ENCODE assay signal across 13 cellular contexts in the genomic region with DNA sequence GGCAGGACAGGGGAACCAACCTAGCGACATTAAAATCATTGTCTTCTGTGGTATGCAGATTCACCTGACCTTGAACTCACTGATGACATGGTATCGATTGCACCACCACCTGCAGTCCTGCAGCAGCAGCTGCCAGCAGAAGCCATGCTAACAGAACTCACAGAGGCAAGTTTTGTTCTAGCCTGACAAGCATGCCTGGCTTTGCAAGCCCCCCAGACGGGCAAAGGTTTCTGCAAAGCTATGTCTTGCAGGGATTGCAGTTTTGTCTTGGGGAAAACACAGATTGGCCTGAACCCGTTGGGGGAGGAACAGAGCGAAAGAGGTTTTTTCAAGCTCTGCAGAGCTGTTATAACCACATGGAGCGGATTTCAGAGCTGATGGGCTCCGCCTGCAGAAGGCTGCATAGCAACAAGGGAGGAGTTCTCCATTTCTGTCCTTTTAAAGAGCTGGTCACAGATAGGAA.
DNase-seq lines count a peak whose midpoint lies in the region; ATAC-seq and TF ChIP-seq lines count a peak whose summit lies in the region.
"Had no signal": no experiment of that assay in that cellular context is flagged by ENCODE, and none has a peak within 500 bp of the region (broad histone marks: within the 10 kb centered on the region; RNA-seq: fewer than 3 reads in every experiment).

No MANE protein-coding gene starts in this region.

- no peaks in the 10 kb centered on the region for H3K9me3 ChIP-seq in body of pancreas

- peaks cover 28% of the 10 kb centered on the region for H3K4me1 ChIP-seq in body of pancreas

- POLR2A ChIA-PET in MCF 10A (lab: Yijun Ruan, JAX) = no interaction called here

- ATAC-seq in body of pancreas (peak; percentile 41), GM18519 (IDR thresholded peaks at IDR 0.05; ENCODE audit: low FRiP score, unreplicated experiment) (no peak), HG03565 (IDR thresholded peaks at IDR 0.05; ENCODE audit: unreplicated experiment) (no peak)
- ATAC-seq: activated CD8-positive, alpha-beta memory T cell treated with anti-CD3 and anti-CD28 coated beads, Interleukin-2, amount 10 ng/mL, durations not matched to agents 7 days and 5 days; PC-3 had no signal

- H3K4me1 Mint-ChIP-seq in MCF 10A (ENCODE audit: insufficient read depth, unreplicated experiment) = no peaks in the 10 kb centered on the region
- H3K4me1 Mint-ChIP-seq: activated CD8-positive, alpha-beta memory T cell treated with anti-CD3 and anti-CD28 coated beads, Interleukin-2, amount 10 ng/mL, durations not matched to agents 7 days and 5 days; memory B cell had no signal

- no peak overlapping the region for H3K27ac Mint-ChIP-seq in MCF 10A (ENCODE audit: low read depth, unreplicated experiment)
- H3K27ac Mint-ChIP-seq: activated CD8-positive, alpha-beta memory T cell treated with anti-CD3 and anti-CD28 coated beads, Interleukin-2, amount 10 ng/mL, durations not matched to agents 7 days and 5 days; memory B cell had no signal

- no peaks in the 10 kb centered on the region for H3K27me3 ChIP-seq in body of pancreas

- peak overlapping the region in 1 of 4 donors; percentile 20 for H3K27ac ChIP-seq in body of pancreas

- no peaks in the 10 kb centered on the region for H3K36me3 Mint-ChIP-seq in MCF 10A (ENCODE audit: insufficient read depth, unreplicated experiment)
- H3K36me3 Mint-ChIP-seq: activated CD8-positive, alpha-beta memory T cell treated with anti-CD3 and anti-CD28 coated beads, Interleukin-2, amount 10 ng/mL, durations not matched to agents 7 days and 5 days; memory B cell had no signal

- intact Hi-C loops in body of pancreas (cut with DNase I) (no loop called here), MCF 10A (cut with micrococcal nuclease) (no loop called here)

- peaks cover 16% of the 10 kb centered on the region for H3K27me3 Mint-ChIP-seq in MCF 10A (ENCODE audit: insufficient read depth, unreplicated experiment)

- CTCF ChIA-PET in MCF 10A (lab: Yijun Ruan, JAX) = interaction anchor here (0.8 kb wide), 1 partner anchor 65 kb away, joined by 3 read pairs; no protein-coding TSS in a partner anchor

- H3K36me3 ChIP-seq in body of pancreas (replicated peaks in 1 of 2; ENCODE audit: insufficient read depth in 1 of 2, low read depth in 2 of 2) = no peaks in the 10 kb centered on the region

- DNase-seq in NCI-H1417 (lab: John Stamatoyannopoulos, UW) (peak; percentile 30 to 79 (median 65)), NCI-H1417 treated with DMSO at 0.1 percent for 48 hours (lab: John Stamatoyannopoulos, UW) (no peak), NCI-H2029 (lab: John Stamatoyannopoulos, UW) (peak; percentile 79), body of pancreas (peak in 1 of 4 donors; percentile 6), retina (peak; percentile 24), MCF 10A (ENCODE audit: unreplicated experiment) (no peak)
- DNase-seq: activated CD8-positive, alpha-beta memory T cell treated with anti-CD3 and anti-CD28 coated beads, Interleukin-2, amount 10 ng/mL, durations not matched to agents 7 days and 5 days; effector CD4-positive, alpha-beta T cell; PC-3; stimulated activated CD4-positive, alpha-beta T cell treated with anti-CD3 and anti-CD28 coated beads, Interleukin-2, amount 100 ng/mL, for 48 hours had no signal

- no peaks in the 10 kb centered on the region for H3K9me3 Mint-ChIP-seq in MCF 10A (ENCODE audit: unreplicated experiment)
- H3K9me3 Mint-ChIP-seq: memory B cell had no signal

- no peak for TF ChIP-seq POLR2A in body of pancreas (IDR thresholded peaks at IDR 0.05)

- no peak overlapping the region for H3K4me3 Mint-ChIP-seq in MCF 10A (ENCODE audit: unreplicated experiment)
- H3K4me3 Mint-ChIP-seq: activated CD8-positive, alpha-beta memory T cell treated with anti-CD3 and anti-CD28 coated beads, Interleukin-2, amount 10 ng/mL, durations not matched to agents 7 days and 5 days; memory B cell had no signal

- no peak for TF ChIP-seq CTCF in body of pancreas (IDR thresholded peaks at IDR 0.05)
- TF ChIP-seq CTCF in MCF 10A (IDR thresholded peaks at IDR 0.05; ENCODE audit: unreplicated experiment) = no peak

- BruUV-seq in MCF 10A (replicated peaks; lab: Mats Ljungman, UMichigan) = no TSS peak

- 20 to 26% methylated on average over 7 of the region's 7 CpGs for WGBS in body of pancreas, 2 donors

- H3K4me3 ChIP-seq in body of pancreas = no peak overlapping the region

Comparison
In these comparisons a context has a peak if more than half of its experiments do, and no peak if none do; other contexts are left out.
1. DNase-seq: peak in NCI-H1417 (3 of 3), NCI-H2029 (single experiment) and retina (single experiment); none in NCI-H1417 treated with DMSO at 0.1 percent for 48 hours (single experiment) and MCF 10A (single experiment).